Comparison of ENCODE assay signal across 9 cellular contexts in genomic region chr3:156068151-156068550, GRCh38. TPM values are rescaled to one million over a fixed set of nuclear protein-coding genes. Genes with fewer than 3 reads are reported as not detected.
"Had no signal": no experiment of that assay in that cellular context is flagged by ENCODE, and none has a peak within 500 bp of the region (broad histone marks: within the 10 kb centered on the region; RNA-seq: fewer than 3 reads in every experiment).

No MANE protein-coding gene starts in this region.

RNA-seq across cellular contexts. Expression of gene KCNAB1, which starts 52.2 kb away (rescaled TPM):
- total RNA-seq: activated B cell treated with CpG ODN at 0.5 μM for 24 hours; activated CD4-positive, alpha-beta memory T cell treated with anti-CD3 and anti-CD28 coated beads for 36 hours; activated CD4-positive, alpha-beta memory T cell treated with anti-CD3 and anti-CD28 coated beads, Interleukin-2, amount 10 ng/mL, durations not matched to agents 7 days and 5 days; activated CD4-positive, alpha-beta T cell treated with anti-CD3 and anti-CD28 coated beads for 36 hours; activated CD4-positive, alpha-beta T cell treated with anti-CD3 and anti-CD28 coated beads, Interleukin-2, amount 10 ng/mL, durations not matched to agents 24 days and 14 days; activated CD4-positive, alpha-beta T cell treated with anti-CD3 and anti-CD28 coated beads, Interleukin-2, amount 10 ng/mL, durations not matched to agents 7 days and 5 days; activated CD8-positive, alpha-beta memory T cell treated with anti-CD3 and anti-CD28 coated beads for 36 hours; activated CD8-positive, alpha-beta T cell treated with anti-CD3 and anti-CD28 coated beads for 36 hours; T-helper 2 cell treated with Interferon-gamma antibody and Interleukin-4, amounts not matched to agents 100 ng/mL and 5 ng/mL, for 36 hours had no signal
